Comparison of ENCODE assay signal across 8 cellular contexts in genomic region chr10:101779544-101780186, GRCh38. TPM values are rescaled to one million over a fixed set of nuclear protein-coding genes. Genes with fewer than 3 reads are reported as not detected.
DNase-seq lines count a peak whose midpoint lies in the region; ATAC-seq, FAIRE-seq and TF ChIP-seq lines count a peak whose summit lies in the region.

No MANE protein-coding gene starts in this region.

- no peak for FAIRE-seq in bronchial epithelial cell (lab: Jason Lieb, UNC)

- peaks cover 59 to 61% of the 10 kb centered on the region in 2 donors for H3K4me1 Mint-ChIP-seq in immature natural killer cell

- H3K27ac ChIP-seq in HUES48 (ENCODE audit: low read depth, low read length) (peak overlapping the region; percentile 91), smooth muscle cell (ENCODE audit: low read depth) (no peak overlapping the region)

- H3K36me3 Mint-ChIP-seq in immature natural killer cell = peaks cover 0 to 5% (median 0%) of the 10 kb centered on the region in 3 donors

- in situ Hi-C loops in GM13977 (cut with MboI; ENCODE audit: low pct_unique_long_range_greater_than_20kb, low sequenced_read_pairs, unreplicated experiment) = loop anchor here (5.0 kb wide), 1 partner anchor 177 kb away; no protein-coding TSS in a partner anchor

- H3K79me2 ChIP-seq in smooth muscle cell (ENCODE audit: low read depth) = no peaks in the 10 kb centered on the region

- peak overlapping the region; percentile 75 to 94 (median 82) for H3K4me3 Mint-ChIP-seq in immature natural killer cell

- DNase-seq in GM13977 (ENCODE audit: low spot score) (peak; percentile 91), bronchial epithelial cell (ENCODE audit: low read depth) (peak; percentile 33), immature natural killer cell (peak; percentile 77 to 81 (median 80)), smooth muscle cell (lab: John Stamatoyannopoulos, UW; ENCODE audit: unreplicated experiment) (peak; percentile 55), A172 (ENCODE audit: low spot score) (no peak)
- DNase-seq in activated CD4-positive, CD25-positive, alpha-beta regulatory T cell (lab: John Stamatoyannopoulos, UW) = peak; percentile 69 to 82 (median 73)

- peaks cover 46% of the 10 kb centered on the region for H3K4me1 ChIP-seq in HUES48 (ENCODE audit: control insufficient read depth, insufficient read depth, low read length)
- peaks cover 29% of the 10 kb centered on the region for H3K4me1 ChIP-seq in smooth muscle cell (ENCODE audit: low read depth)

- peak overlapping the region; percentile 90 for H3K4me2 ChIP-seq in smooth muscle cell

- no peak for ATAC-seq in GM19328 (IDR thresholded peaks at IDR 0.05; ENCODE audit: unreplicated experiment)

- H3K9me3 ChIP-seq in HUES48 (ENCODE audit: control insufficient read depth, insufficient read depth, low read length) = no peaks in the 10 kb centered on the region
- no peaks in the 10 kb centered on the region for H3K9me3 ChIP-seq in smooth muscle cell (replicated peaks; ENCODE audit: low read depth)

- H2AFZ ChIP-seq in smooth muscle cell (ENCODE audit: low read depth) = no peak overlapping the region

- H3K27me3 ChIP-seq in HUES48 (ENCODE audit: control insufficient read depth, insufficient read depth, low read length) (peaks cover 40% of the 10 kb centered on the region), bronchial epithelial cell (ENCODE audit: control insufficient read depth, insufficient read depth, low read length) (peaks cover 15% of the 10 kb centered on the region), smooth muscle cell (ENCODE audit: low read depth) (peaks cover 48% of the 10 kb centered on the region)

- TF ChIP-seq CTCF in GM13977 (IDR thresholded peaks at IDR 0.05; ENCODE audit: extremely low read depth, insufficient read depth, missing control alignments) = peak; percentile 95
- TF ChIP-seq CTCF in bronchial epithelial cell (IDR thresholded peaks at IDR 0.05; ENCODE audit: insufficient read depth, low read length, severe bottlenecking) = peak; percentile 95
- peak; percentile 69 for TF ChIP-seq CTCF in smooth muscle cell (IDR thresholded peaks at IDR 0.05; ENCODE audit: borderline replicate concordance, insufficient read depth, poor library complexity, severe bottlenecking)

- H3K27me3 Mint-ChIP-seq in immature natural killer cell (ENCODE audit: low read depth in 3 of 3) = peaks cover 14 to 15% (median 14%) of the 10 kb centered on the region in 3 donors

- H3K36me3 ChIP-seq in HUES48 (ENCODE audit: control insufficient read depth, insufficient read depth, low read length) (peaks cover 5% of the 10 kb centered on the region; the same call in 1 of the 2 replicates), bronchial epithelial cell (ENCODE audit: control insufficient read depth, insufficient read depth, low read length) (peaks cover 5% of the 10 kb centered on the region), smooth muscle cell (ENCODE audit: low read depth) (no peaks in the 10 kb centered on the region)

- H3K9ac ChIP-seq in HUES48 (ENCODE audit: low read depth, low read length) = no peak overlapping the region
- H3K9ac ChIP-seq in smooth muscle cell (ENCODE audit: low read depth) = no peak overlapping the region

- H3K27ac Mint-ChIP-seq in immature natural killer cell = peak overlapping the region in 1 of 6 donors; percentile 40

- H3F3A ChIP-seq in smooth muscle cell (ENCODE audit: low read depth) = peaks cover 9% of the 10 kb centered on the region

- H3K4me3 ChIP-seq in HUES48 (ENCODE audit: low read depth, low read length) (peak overlapping the region; percentile 62), bronchial epithelial cell (ENCODE audit: low read depth, low read length) (peak overlapping the region; percentile 34), smooth muscle cell (peak overlapping the region; percentile 48)

- peaks cover 55% of the 10 kb centered on the region for H4K20me1 ChIP-seq in smooth muscle cell (ENCODE audit: low read depth)

- WGBS in smooth muscle cell (ENCODE audit: low lambda C conversion rate) = 3% methylated on average over 28 of the region's 51 CpGs

- peaks cover 0 to 2% (median 0%) of the 10 kb centered on the region in 6 donors for H3K9me3 Mint-ChIP-seq in immature natural killer cell

RNA-seq across cellular contexts. Expression of gene NPM3, which starts 3.6 kb away (rescaled TPM):
- total RNA-seq in bronchial epithelial cell = 128 and 158 TPM in 2 replicates
- 1 to 10 TPM; 1.5 to 8.8 (median 4.7) TPM for polyA plus RNA-seq in immature natural killer cell
- 65.0 and 82.0 TPM in 2 replicates for total RNA-seq in smooth muscle cell
- 10.2 and 10.5 TPM in 2 replicates for polyA plus RNA-seq in smooth muscle cell
- 65.5 and 96.9 TPM in 2 replicates for total RNA-seq in A172 (2014; rRNA removed; shearing (Covaris generic))

RNA-seq across cellular contexts. Expression of gene FGF8, which starts 3.8 kb away (rescaled TPM):
- total RNA-seq in bronchial epithelial cell (0.26 and 0.38 TPM in 2 replicates), smooth muscle cell (not detected in 2 replicates)
- polyA plus RNA-seq in immature natural killer cell (not detected), smooth muscle cell (not detected in 2 replicates)
- not detected in 2 replicates for total RNA-seq in A172 (2014; rRNA removed; shearing (Covaris generic))

RNA-seq across cellular contexts. Expression of gene OGA, which starts 38.6 kb away (rescaled TPM):
- total RNA-seq in bronchial epithelial cell = 96.4 and 176 TPM in 2 replicates
- 10 to 100 TPM; 32.0 to 57.0 (median 46.6) TPM for polyA plus RNA-seq in immature natural killer cell
- 98.6 and 135 TPM in 2 replicates for total RNA-seq in smooth muscle cell
- 54.8 and 78.5 TPM in 2 replicates for polyA plus RNA-seq in smooth muscle cell
- total RNA-seq in A172 (2014; rRNA removed; shearing (Covaris generic)) = 82.2 and 98.2 TPM in 2 replicates
